Comparison of ENCODE assay signal across 27 cellular contexts in the genomic region with DNA sequence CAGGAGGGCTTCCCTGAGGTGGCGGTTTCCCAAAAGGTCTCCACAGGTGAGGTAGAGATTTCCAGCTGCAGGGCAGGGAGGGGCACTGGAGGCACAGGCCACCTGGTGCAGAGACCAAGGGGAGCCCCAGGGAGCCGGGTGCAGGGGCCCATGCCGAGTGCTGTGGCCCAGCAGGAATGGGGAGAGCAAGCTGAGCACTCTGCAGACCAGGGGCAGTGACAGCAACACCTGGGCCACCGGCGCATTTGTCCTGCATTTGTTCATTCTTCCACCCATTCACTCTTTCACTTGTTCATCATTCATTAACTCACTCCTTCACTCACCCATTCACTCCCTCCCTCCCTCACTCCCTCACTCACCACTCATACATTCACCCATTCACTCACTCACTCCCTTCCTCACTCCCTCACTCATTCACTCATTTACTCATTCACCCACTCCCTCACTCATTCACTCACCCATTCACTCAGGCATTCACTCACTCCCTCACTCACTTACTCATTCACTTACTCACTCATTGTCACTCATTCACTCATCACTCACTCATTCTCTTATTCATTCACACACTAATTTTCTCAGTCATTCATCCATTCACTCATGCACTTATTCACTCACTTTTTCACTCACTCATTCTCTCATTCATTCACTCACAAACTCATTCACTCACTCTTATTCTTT. TPM values are rescaled to one million over a fixed set of nuclear protein-coding genes. Genes with fewer than 3 reads are reported as not detected.
A peak's percentile ranks its signal among the peaks of the same experiment; 100 is the strongest.
DNase-seq lines count a peak whose midpoint lies in the region; ATAC-seq, FAIRE-seq and TF ChIP-seq lines count a peak whose summit lies in the region.
"Had no signal": no experiment of that assay in that cellular context is flagged by ENCODE, and none has a peak within 500 bp of the region (broad histone marks: within the 10 kb centered on the region; RNA-seq: fewer than 3 reads in every experiment).

No MANE protein-coding gene starts in this region.

- intact Hi-C loops in natural killer cell (cut with micrococcal nuclease) (no loop called here), GM12878 (cut with micrococcal nuclease; ENCODE audit: unreplicated experiment) (no loop called here), gastrocnemius medialis (cut with DNase I; ENCODE audit: low total_unique reads) (loop anchor here (10.0 kb wide), 1 partner anchor 306 kb away; no protein-coding TSS in a partner anchor), right lobe of liver (cut with DNase I) (loop anchor here (10.0 kb wide), 1 partner anchor 306 kb away; no protein-coding TSS in a partner anchor)

- 0% methylated on average over 5 of the region's 5 CpGs for WGBS in GM12878 (ENCODE audit: insufficient coverage, insufficient replicate concordance, low lambda C conversion rate, missing lambda C conversion rate)
- WGBS in right lobe of liver (ENCODE audit: insufficient coverage, low coverage, low lambda C conversion rate, missing lambda C conversion rate) = 63% methylated on average over 3 of the region's 5 CpGs

- no peak overlapping the region for H3K4me3 Mint-ChIP-seq in natural killer cell treated with Interleukin-12 subunit alpha and Interleukin-12 subunit beta and Interleukin-15 and Interleukin-18, amount 100 ng/mL, for 72 hours
- no peak overlapping the region for H3K4me3 Mint-ChIP-seq in natural killer cell
- H3K4me3 Mint-ChIP-seq: CD8-positive, alpha-beta T cell; IgD-negative memory B cell had no signal

- in situ Hi-C loops in GM12878 (cut with MboI) (no loop called here), gastrocnemius medialis (cut with MboI; ENCODE audit: low sequenced_read_pairs in 4 of 4) (no loop called here)

- ATAC-seq in natural killer cell treated with Interleukin-12 subunit alpha and Interleukin-12 subunit beta and Interleukin-15 and Interleukin-18, amount 100 ng/mL, for 72 hours = no peak
- ATAC-seq in natural killer cell (no peak), GM12878 (peak; percentile 28; the same call in 2 of the 3 replicates), gastrocnemius medialis (no peak), right lobe of liver (no peak), GM18867 (IDR thresholded peaks at IDR 0.05; ENCODE audit: unreplicated experiment) (no peak)
- ATAC-seq: CD8-positive, alpha-beta T cell had no signal

- TF ChIP-seq POLR2A in GM12878 (IDR thresholded peaks at IDR 0.05; ENCODE audit: low read depth, low read length) = no peak
- TF ChIP-seq POLR2A in gastrocnemius medialis (IDR thresholded peaks at IDR 0.05) = no peak
- no peak for TF ChIP-seq POLR2A in right lobe of liver (IDR thresholded peaks at IDR 0.05)

- no peaks in the 10 kb centered on the region for H4K20me1 ChIP-seq in GM12878 (ENCODE audit: control insufficient read depth, insufficient read depth)
- peaks cover 35% of the 10 kb centered on the region for H4K20me1 ChIP-seq in osteoblast (ENCODE audit: insufficient read depth, low read length)

- SMC1A ChIA-PET in GM12878 (lab: Charles Lee; ENCODE audit: uncharacterized antibody, unreplicated experiment) = no interaction called here

- H3K4me1 ChIP-seq in GM12878 (ENCODE audit: control insufficient read depth, insufficient read depth, low read length) (no peaks in the 10 kb centered on the region), osteoblast (ENCODE audit: insufficient read depth, low read length) (no peaks in the 10 kb centered on the region), gastrocnemius medialis (no peaks in the 10 kb centered on the region), right lobe of liver (no peaks in the 10 kb centered on the region)
- H3K4me1 ChIP-seq: A549, Caco-2, Peyer's patch had no signal

- no peak overlapping the region for H3K27ac Mint-ChIP-seq in natural killer cell treated with Interleukin-12 subunit alpha and Interleukin-12 subunit beta and Interleukin-15 and Interleukin-18, amount 100 ng/mL, for 72 hours
- H3K27ac Mint-ChIP-seq in natural killer cell = no peak overlapping the region
- H3K27ac Mint-ChIP-seq: CD8-positive, alpha-beta T cell had no signal

- no peak for TF ChIP-seq RAD21 in GM12878 (IDR thresholded peaks at IDR 0.05; ENCODE audit: insufficient read depth, low read depth, low read length)

- H3K27ac ChIP-seq in GM12878 (ENCODE audit: control insufficient read depth, insufficient read depth) (no peak overlapping the region), osteoblast (ENCODE audit: low read depth, low read length) (no peak overlapping the region), gastrocnemius medialis (no peak overlapping the region), right lobe of liver (no peak overlapping the region)
- H3K27ac ChIP-seq: A549, C4-2B, HL-60, Peyer's patch had no signal

- H2AFZ ChIP-seq in GM12878 (ENCODE audit: control insufficient read depth, low read depth, low read length) = no peak overlapping the region
- H2AFZ ChIP-seq in osteoblast (ENCODE audit: low read length) = no peak overlapping the region

- H3K4me3 ChIP-seq in GM12878 = no peak overlapping the region
- no peak overlapping the region for H3K4me3 ChIP-seq in osteoblast (ENCODE audit: insufficient read depth, low read length)
- no peak overlapping the region for H3K4me3 ChIP-seq in gastrocnemius medialis
- H3K4me3 ChIP-seq in right lobe of liver = no peak overlapping the region
- H3K4me3 ChIP-seq: A549, Peyer's patch had no signal

- RAD21 ChIA-PET in GM12878 (lab: Charles Lee; ENCODE audit: unreplicated experiment) = interaction anchor here (1.7 kb wide), 1 partner anchor 309 kb away, joined by 8 read pairs; no protein-coding TSS in a partner anchor

- H3K36me3 Mint-ChIP-seq in natural killer cell treated with Interleukin-12 subunit alpha and Interleukin-12 subunit beta and Interleukin-15 and Interleukin-18, amount 100 ng/mL, for 72 hours = no peaks in the 10 kb centered on the region
- H3K36me3 Mint-ChIP-seq in natural killer cell = no peaks in the 10 kb centered on the region
- H3K36me3 Mint-ChIP-seq: CD8-positive, alpha-beta T cell; IgD-negative memory B cell had no signal

- H3K9me3 Mint-ChIP-seq in natural killer cell treated with Interleukin-12 subunit alpha and Interleukin-12 subunit beta and Interleukin-15 and Interleukin-18, amount 100 ng/mL, for 72 hours = no peaks in the 10 kb centered on the region
- H3K9me3 Mint-ChIP-seq in natural killer cell = no peaks in the 10 kb centered on the region
- H3K9me3 Mint-ChIP-seq: CD8-positive, alpha-beta T cell; IgD-negative memory B cell had no signal

- BruUV-seq in GM12878 (replicated peaks; lab: Mats Ljungman, UMichigan) = no TSS peak

- no peaks in the 10 kb centered on the region for H3K9me3 ChIP-seq in GM12878 (replicated peaks; ENCODE audit: control insufficient read depth, insufficient read depth, low read length)
- H3K9me3 ChIP-seq in osteoblast (ENCODE audit: low read depth, low read length) = no peaks in the 10 kb centered on the region
- H3K9me3 ChIP-seq in gastrocnemius medialis = no peaks in the 10 kb centered on the region
- no peaks in the 10 kb centered on the region for H3K9me3 ChIP-seq in right lobe of liver
- H3K9me3 ChIP-seq: A549, Caco-2, Peyer's patch, SK-N-SH had no signal

- peaks cover 0 to 5% of the 10 kb centered on the region in 2 donors for H3K4me1 Mint-ChIP-seq in natural killer cell treated with Interleukin-12 subunit alpha and Interleukin-12 subunit beta and Interleukin-15 and Interleukin-18, amount 100 ng/mL, for 72 hours (ENCODE audit: low read depth in 2 of 2)
- H3K4me1 Mint-ChIP-seq in natural killer cell = no peaks in the 10 kb centered on the region

- POLR2A ChIA-PET in HEK293T (lab: Yijun Ruan, JAX) = no interaction called here
- POLR2A ChIA-PET in GM12878 (lab: Charles Lee) = no interaction called here

- TF ChIP-seq EP300 in GM12878 (IDR thresholded peaks at IDR 0.05; ENCODE audit: borderline replicate concordance in 1 of 2, control insufficient read depth in 1 of 2, low read depth in 2 of 2, low read length in 2 of 2) = no peak

- H3K79me2 ChIP-seq in GM12878 (ENCODE audit: control insufficient read depth, insufficient read depth, low read length) (no peaks in the 10 kb centered on the region), osteoblast (ENCODE audit: insufficient read depth, low read length) (no peaks in the 10 kb centered on the region)

- no peak overlapping the region for H3K9ac ChIP-seq in GM12878 (ENCODE audit: control insufficient read depth, insufficient read depth, low read length)
- H3K9ac ChIP-seq: SK-N-SH had no signal

- FAIRE-seq in GM12878 (lab: Jason Lieb, UNC) = no peak
- FAIRE-seq: A549 had no signal

- TF ChIP-seq CTCF in natural killer cell (IDR thresholded peaks at IDR 0.05) = no peak
- no peak for TF ChIP-seq CTCF in GM12878 (IDR thresholded peaks at IDR 0.05 in 2 of 3, conservative IDR thresholded peaks at IDR 0.05 in 1 of 3; ENCODE audit: control insufficient read depth in 2 of 3, extremely low read depth in 1 of 3, insufficient read depth in 1 of 3, low read depth in 3 of 3, low read length in 3 of 3)
- no peak for TF ChIP-seq CTCF in osteoblast (IDR thresholded peaks at IDR 0.05; ENCODE audit: extremely low read depth, low read depth, low read length)
- no peak for TF ChIP-seq CTCF in gastrocnemius medialis (IDR thresholded peaks at IDR 0.05 in 4 of 5, conservative IDR thresholded peaks at IDR 0.05 in 1 of 5)
- TF ChIP-seq CTCF in right lobe of liver (IDR thresholded peaks at IDR 0.05) = no peak

- peak; percentile 51 for DNase-seq in natural killer cell treated with Interleukin-12 subunit alpha and Interleukin-12 subunit beta and Interleukin-15 and Interleukin-18, amount 100 ng/mL, for 72 hours (ENCODE audit: low spot score)
- DNase-seq in natural killer cell (no peak), HEK293T (ENCODE audit: extremely low spot score) (no peak), GM12878 (ENCODE audit: low read depth, low spot score) (no peak), osteoblast (ENCODE audit: insufficient read length, low spot score, missing footprints) (peak; percentile 83), gastrocnemius medialis (no peak), right lobe of liver (no peak)
- DNase-seq: AML-193, Caco-2, GDM1, HCEC 1CT, NCI-H1048, NCI-H1417 treated with DMSO at 0.1 percent for 48 hours, NCI-H1694 treated with DMSO at 0.1 percent for 48 hours, NCI-H2081, NCI-H2227 treated with DMSO at 0.1 percent for 48 hours, NCI-H526 treated with DMSO at 0.1 percent for 48 hours, Peyer's patch had no signal

- H3K27me3 ChIP-seq in GM12878 (replicated peaks in 1 of 2; ENCODE audit: control insufficient read depth in 2 of 2, insufficient read depth in 2 of 2, low read length in 1 of 2) (no peaks in the 10 kb centered on the region), osteoblast (ENCODE audit: insufficient read depth, low read length) (no peaks in the 10 kb centered on the region), gastrocnemius medialis (no peaks in the 10 kb centered on the region), right lobe of liver (no peaks in the 10 kb centered on the region)
- H3K27me3 ChIP-seq: Peyer's patch had no signal

- H3K4me2 ChIP-seq in GM12878 (ENCODE audit: control insufficient read depth, insufficient read depth) (no peak overlapping the region), osteoblast (ENCODE audit: insufficient read depth, low read length) (no peak overlapping the region)
- H3K4me2 ChIP-seq: A549, SK-N-SH had no signal

- peaks cover 4 to 16% of the 10 kb centered on the region in 2 donors for H3K27me3 Mint-ChIP-seq in natural killer cell treated with Interleukin-12 subunit alpha and Interleukin-12 subunit beta and Interleukin-15 and Interleukin-18, amount 100 ng/mL, for 72 hours
- H3K27me3 Mint-ChIP-seq in natural killer cell (ENCODE audit: low read depth in 2 of 2) = no peaks in the 10 kb centered on the region

- H3K36me3 ChIP-seq in GM12878 (ENCODE audit: control insufficient read depth in 2 of 2, insufficient read depth in 2 of 2, low read length in 1 of 2) (no peaks in the 10 kb centered on the region), osteoblast (ENCODE audit: insufficient read depth, low read length) (peaks cover 5% of the 10 kb centered on the region), gastrocnemius medialis (no peaks in the 10 kb centered on the region), right lobe of liver (no peaks in the 10 kb centered on the region)
- H3K36me3 ChIP-seq: Peyer's patch had no signal

- CTCF ChIA-PET in HEK293T (lab: Yijun Ruan, JAX) (no interaction called here), GM12878 (lab: Yijun Ruan, JAX) (no interaction called here)

RNA-seq across cellular contexts. Expression of a gene that starts 16.3 kb away (rescaled TPM):
- total RNA-seq in natural killer cell treated with Interleukin-12 subunit alpha and Interleukin-12 subunit beta and Interleukin-15 and Interleukin-18, amount 100 ng/mL, for 72 hours = not detected
- not detected for total RNA-seq in natural killer cell
- not detected in 2 replicates for total RNA-seq in GM12878 (2013; cell fraction: nucleolus; rRNA removed)
- not detected in 2 replicates for total RNA-seq in GM12878 (2014; rRNA removed)
- not detected in 2 replicates for total RNA-seq in GM12878 (2014; rRNA removed; fragmentation: Illumina TruSeq; extraction: Trizol)
- total RNA-seq in GM12878 (2021) = not detected in 2 replicates
- not detected for polyA plus RNA-seq in GM12878 (2011; ENCODE audit: low read depth)
- polyA plus RNA-seq in GM12878 (2011; rRNA removed) = not detected in 2 replicates
- not detected in 2 replicates for polyA plus RNA-seq in GM12878 (2011; cell fraction: cytosol; rRNA removed)
- polyA plus RNA-seq in GM12878 (2011; cell fraction: nucleus; rRNA removed) = 0.07 TPM in 1 of 2 replicates, not detected in the other
- polyA plus RNA-seq in GM12878 (2012) = not detected in 2 replicates
- polyA plus RNA-seq in GM12878 (2014; fragmentation: Illumina TruSeq; extraction: Trizol) = not detected in 2 replicates
- not detected for polyA plus RNA-seq in GM12878 (2014; fragmentation: Nextera tagmentation; extraction: Ambion mirVana)
- polyA plus RNA-seq in GM12878 (2014; rRNA removed) = not detected in 2 replicates
- not detected for polyA plus RNA-seq in GM12878 (2016; fragmentation: Nextera tagmentation; extraction: Ambion mirVana)
- polyA minus RNA-seq in GM12878 (2011; rRNA and poly(A)+ RNA removed) = not detected in 2 replicates
- not detected in 2 replicates for polyA minus RNA-seq in GM12878 (2011; cell fraction: cytosol; rRNA and poly(A)+ RNA removed)
- not detected in 2 replicates for polyA minus RNA-seq in GM12878 (2011; cell fraction: nucleus; rRNA and poly(A)+ RNA removed)
- total RNA-seq in osteoblast = 21.2 and 44.5 TPM in 2 replicates
- not detected for total RNA-seq in gastrocnemius medialis
- under 1 TPM in 5 of 6 experiments, not detected in 1; 0.24 to 0.80 (median 0.74) TPM for total RNA-seq in right lobe of liver
- total RNA-seq: CD8-positive, alpha-beta T cell; OCI-LY7 had no signal
- polyA plus RNA-seq: IgD-negative memory B cell, SK-N-SH had no signal

RNA-seq across cellular contexts. Expression of a gene that starts 28.7 kb away (rescaled TPM):
- total RNA-seq in natural killer cell treated with Interleukin-12 subunit alpha and Interleukin-12 subunit beta and Interleukin-15 and Interleukin-18, amount 100 ng/mL, for 72 hours = not detected
- total RNA-seq in natural killer cell = not detected
- 0.15 TPM in 1 of 2 replicates, not detected in the other for total RNA-seq in GM12878 (2013; cell fraction: nucleolus; rRNA removed)
- not detected in 2 replicates for total RNA-seq in GM12878 (2014; rRNA removed)
- total RNA-seq in GM12878 (2014; rRNA removed; fragmentation: Illumina TruSeq; extraction: Trizol) = not detected in 2 replicates
- not detected in 2 replicates for total RNA-seq in GM12878 (2021)
- not detected for polyA plus RNA-seq in GM12878 (2011; ENCODE audit: low read depth)
- polyA plus RNA-seq in GM12878 (2011; rRNA removed) = not detected in 2 replicates
- polyA plus RNA-seq in GM12878 (2011; cell fraction: cytosol; rRNA removed) = not detected in 2 replicates
- polyA plus RNA-seq in GM12878 (2011; cell fraction: nucleus; rRNA removed) = not detected in 2 replicates
- polyA plus RNA-seq in GM12878 (2012) = not detected in 2 replicates
- polyA plus RNA-seq in GM12878 (2014; fragmentation: Illumina TruSeq; extraction: Trizol) = 0.03 TPM in 1 of 2 replicates, not detected in the other
- not detected for polyA plus RNA-seq in GM12878 (2014; fragmentation: Nextera tagmentation; extraction: Ambion mirVana)
- polyA plus RNA-seq in GM12878 (2014; rRNA removed) = not detected in 2 replicates
- polyA plus RNA-seq in GM12878 (2016; fragmentation: Nextera tagmentation; extraction: Ambion mirVana) = not detected
- not detected in 2 replicates for polyA minus RNA-seq in GM12878 (2011; rRNA and poly(A)+ RNA removed)
- polyA minus RNA-seq in GM12878 (2011; cell fraction: cytosol; rRNA and poly(A)+ RNA removed) = not detected in 2 replicates
- polyA minus RNA-seq in GM12878 (2011; cell fraction: nucleus; rRNA and poly(A)+ RNA removed) = not detected in 2 replicates
- 1.2 and 1.8 TPM in 2 replicates for total RNA-seq in osteoblast
- total RNA-seq in gastrocnemius medialis = not detected
- not detected for total RNA-seq in right lobe of liver
- total RNA-seq: CD8-positive, alpha-beta T cell; NCI-H460; OCI-LY7; Peyer's patch had no signal
- polyA plus RNA-seq: IgD-negative memory B cell, SK-N-SH had no signal

Comparison
In these comparisons a context has a peak if more than half of its experiments do, and no peak if none do; other contexts are left out.
1. DNase-seq: peak in natural killer cell treated with Interleukin-12 subunit alpha and Interleukin-12 subunit beta and Interleukin-15 and Interleukin-18, amount 100 ng/mL, for 72 hours (single experiment) and osteoblast (single experiment); none in natural killer cell (single experiment), HEK293T (single experiment), GM12878 (single experiment), gastrocnemius medialis (0 of 2) and right lobe of liver (0 of 3).
2. RNA of a gene that starts 16.3 kb away (total RNA-seq): 21.2 to 44.5 TPM in osteoblast; 0.24 to 0.80 TPM in right lobe of liver, not detected in natural killer cell treated with Interleukin-12 subunit alpha and Interleukin-12 subunit beta and Interleukin-15 and Interleukin-18, amount 100 ng/mL, for 72 hours, not detected in natural killer cell, not detected in GM12878 and not detected in gastrocnemius medialis; every median in the first group is over 10 times any median in the second.
3. intact Hi-C loops: an anchor here in gastrocnemius medialis (10.0 kb wide) and right lobe of liver (10.0 kb wide); none called in natural killer cell and GM12878.